ENCODE assay signal across 8 cellular contexts in the genomic region with DNA sequence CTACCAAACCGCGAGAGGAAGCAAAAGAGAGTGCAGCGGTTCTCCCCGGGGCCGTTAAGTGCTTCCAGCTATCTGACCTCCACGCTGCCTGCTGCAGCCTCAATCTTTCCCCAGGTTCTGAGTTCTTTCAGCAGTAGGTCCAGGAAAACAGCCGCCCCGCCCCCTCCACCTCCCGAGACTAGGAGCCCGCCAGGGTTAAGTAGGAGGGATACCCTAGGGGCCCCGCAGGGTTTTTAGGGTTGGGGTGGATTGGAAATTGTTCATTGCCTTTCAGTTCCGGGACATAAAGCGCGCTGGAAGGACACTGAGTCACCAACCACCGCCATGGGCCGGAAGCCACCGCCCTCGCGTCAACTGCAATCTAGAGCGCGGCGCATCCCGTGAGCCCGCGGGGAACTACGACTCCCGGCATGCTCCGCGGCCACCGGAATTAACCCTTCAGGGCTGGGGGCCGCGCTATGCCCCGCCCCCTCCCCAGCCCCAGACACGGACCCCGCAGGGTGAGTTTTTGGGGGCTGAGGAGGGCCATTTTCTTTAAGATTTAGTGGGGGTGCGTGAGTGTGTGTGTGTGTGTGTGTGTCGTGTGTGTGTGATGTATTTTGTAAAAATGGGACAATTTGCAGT. TPM values are rescaled to one million over a fixed set of nuclear protein-coding genes. Genes with fewer than 3 reads are reported as not detected.
DNase-seq lines count a peak whose midpoint lies in the region; ATAC-seq and TF ChIP-seq lines count a peak whose summit lies in the region.

TSS of gene MYL6B (plus strand) at position 456 of the 624 bp plus-strand sequence. CDS start 1,332 bp downstream, outside the sequence.

- peaks cover 15% of the 10 kb centered on the region for H3K79me2 ChIP-seq in osteoblast (ENCODE audit: insufficient read depth, low read length)

- H3K9me3 Mint-ChIP-seq in activated naive CD4-positive, alpha-beta T cell treated with anti-CD3 and anti-CD28 coated beads, Interleukin-2, amount 50 U/mL, for 24 hours: no peaks in the 10 kb centered on the region

- H3K4me2 ChIP-seq in osteoblast (ENCODE audit: insufficient read depth, low read length): peak within 1 kb of the TSS; percentile 90

- H3K4me3 Mint-ChIP-seq in activated naive CD4-positive, alpha-beta T cell treated with anti-CD3 and anti-CD28 coated beads, Interleukin-2, amount 50 U/mL, for 24 hours: peak within 1 kb of the TSS; percentile 96

- peaks cover 19% of the 10 kb centered on the region for H3K4me1 ChIP-seq in osteoblast (ENCODE audit: insufficient read depth, low read length)
- H3K4me1 ChIP-seq in testis: peaks cover 26% of the 10 kb centered on the region

- TF ChIP-seq CTCF in GM10248 (IDR thresholded peaks at IDR 0.05; ENCODE audit: control extremely low read depth, extremely low read depth, low read depth, missing control alignments) (no peak), osteoblast (IDR thresholded peaks at IDR 0.05; ENCODE audit: extremely low read depth, low read depth, low read length) (no peak), testis (IDR thresholded peaks at IDR 0.05) (peak in 1 of 3 experiments; percentile 37)

- peak; percentile 95 for DNase-seq in GM10248 (ENCODE audit: extremely low spot score)
- DNase-seq in NCI-H1092 treated with DMSO at 0.1 percent for 48 hours (lab: John Stamatoyannopoulos, UW): peak; percentile 72
- DNase-seq in glomerular visceral epithelial cell (ENCODE audit: extremely low spot score): peak; percentile 89
- peak; percentile 97 for DNase-seq in osteoblast (ENCODE audit: insufficient read length, low spot score, missing footprints)
- peak; percentile 96 for DNase-seq in testis

- TF ChIP-seq POLR2A in testis (IDR thresholded peaks at IDR 0.05): no peak

- H2AFZ ChIP-seq in osteoblast (ENCODE audit: low read length): peak within 1 kb of the TSS; percentile 95

- WGBS in testis, 2 donors: 0% methylated on average over 36 to 37 of the region's 37 CpGs

- H3K27ac Mint-ChIP-seq in activated naive CD4-positive, alpha-beta T cell treated with anti-CD3 and anti-CD28 coated beads, Interleukin-2, amount 50 U/mL, for 24 hours: peak within 1 kb of the TSS; percentile 99

- CTCF ChIA-PET in GM10248 (lab: Yijun Ruan, JAX): interaction anchor here (0.8 to 1.4 kb wide), 5 partner anchors 11 to 48 kb away, joined by 3 to 7 read pairs (median 4); partner anchors contain the start of genes PA2G4, SMARCC2 and ZC3H10

- no peaks in the 10 kb centered on the region for H4K20me1 ChIP-seq in osteoblast (ENCODE audit: insufficient read depth, low read length)

- H3K9me3 ChIP-seq in osteoblast (ENCODE audit: low read depth, low read length) (no peaks in the 10 kb centered on the region), testis (no peaks in the 10 kb centered on the region)

- H3K36me3 ChIP-seq in osteoblast (ENCODE audit: insufficient read depth, low read length) (peaks cover 11% of the 10 kb centered on the region), testis (ENCODE audit: low read depth, missing control alignments) (no peaks in the 10 kb centered on the region)

- H3K27me3 ChIP-seq in osteoblast (ENCODE audit: insufficient read depth, low read length) (no peaks in the 10 kb centered on the region), testis (no peaks in the 10 kb centered on the region)

- H3K27me3 Mint-ChIP-seq in activated naive CD4-positive, alpha-beta T cell treated with anti-CD3 and anti-CD28 coated beads, Interleukin-2, amount 50 U/mL, for 24 hours: no peaks in the 10 kb centered on the region

- intact Hi-C loops in testis (cut with DNase I; ENCODE audit: low total_unique reads): no loop called here

- peak within 1 kb of the TSS; percentile 88 for H3K4me3 ChIP-seq in osteoblast (ENCODE audit: insufficient read depth, low read length)
- peak within 1 kb of the TSS; percentile 80 for H3K4me3 ChIP-seq in testis

- no peaks in the 10 kb centered on the region for H3K36me3 Mint-ChIP-seq in activated naive CD4-positive, alpha-beta T cell treated with anti-CD3 and anti-CD28 coated beads, Interleukin-2, amount 50 U/mL, for 24 hours

- POLR2A ChIA-PET in GM10248 (lab: Yijun Ruan, JAX): interaction anchor here (0.6 to 1.0 kb wide), 3 partner anchors 24 to 97 kb away, joined by 3 to 4 read pairs (median 3); partner anchors contain the start of genes ESYT1 and ZC3H10

- ATAC-seq in HG02610 (IDR thresholded peaks at IDR 0.05; ENCODE audit: unreplicated experiment) (peak; percentile 86), SK-N-SH treated with all-trans-retinoic acid at 6 μM for 48 hours (peak; percentile 92)

- peaks cover 34% of the 10 kb centered on the region for H3K4me1 Mint-ChIP-seq in activated naive CD4-positive, alpha-beta T cell treated with anti-CD3 and anti-CD28 coated beads, Interleukin-2, amount 50 U/mL, for 24 hours

- H3K27ac ChIP-seq in osteoblast (ENCODE audit: low read depth, low read length) (peak within 1 kb of the TSS; percentile 76), testis (peak within 1 kb of the TSS; percentile 77 to 92)

TF ChIP-seq in SK-N-SH treated with all-trans-retinoic acid at 6 μM for 48 hours, 23 proteins besides CTCF, POLR2A, EP300 and RAD21:
- TF ChIP-seq ISL1 (CRISPR knock-in tag; IDR thresholded peaks at IDR 0.05) (no peak), ZFP30 (CRISPR knock-in tag; IDR thresholded peaks at IDR 0.05) (no peak), CSDC2 (CRISPR knock-in tag; IDR thresholded peaks at IDR 0.05) (no peak), ZNF565 (CRISPR knock-in tag; conservative IDR thresholded peaks at IDR 0.05; ENCODE audit: low read depth) (no peak), ZFP3 (CRISPR knock-in tag; IDR thresholded peaks at IDR 0.05) (no peak), TOX (CRISPR knock-in tag; IDR thresholded peaks at IDR 0.05; ENCODE audit: borderline replicate concordance) (no peak), OSR1 (CRISPR knock-in tag; IDR thresholded peaks at IDR 0.05) (no peak), BACH2 (CRISPR knock-in tag; IDR thresholded peaks at IDR 0.05; ENCODE audit: borderline replicate concordance) (no peak), ARNTL (CRISPR knock-in tag; IDR thresholded peaks at IDR 0.05; ENCODE audit: borderline replicate concordance, low read depth) (no peak), ZNF70 (CRISPR knock-in tag; IDR thresholded peaks at IDR 0.05) (no peak)
- TF ChIP-seq, protein P1, sequence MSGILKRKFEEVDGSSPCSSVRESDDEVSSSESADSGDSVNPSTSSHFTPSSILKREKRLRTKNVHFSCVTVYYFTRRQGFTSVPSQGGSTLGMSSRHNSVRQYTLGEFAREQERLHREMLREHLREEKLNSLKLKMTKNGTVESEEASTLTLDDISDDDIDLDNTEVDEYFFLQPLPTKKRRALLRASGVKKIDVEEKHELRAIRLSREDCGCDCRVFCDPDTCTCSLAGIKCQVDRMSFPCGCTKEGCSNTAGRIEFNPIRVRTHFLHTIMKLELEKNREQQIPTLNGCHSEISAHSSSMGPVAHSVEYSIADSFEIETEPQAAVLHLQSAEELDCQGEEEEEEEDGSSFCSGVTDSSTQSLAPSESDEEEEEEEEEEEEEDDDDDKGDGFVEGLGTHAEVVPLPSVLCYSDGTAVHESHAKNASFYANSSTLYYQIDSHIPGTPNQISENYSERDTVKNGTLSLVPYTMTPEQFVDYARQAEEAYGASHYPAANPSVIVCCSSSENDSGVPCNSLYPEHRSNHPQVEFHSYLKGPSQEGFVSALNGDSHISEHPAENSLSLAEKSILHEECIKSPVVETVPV (CRISPR knock-in tag; IDR thresholded peaks at IDR 0.05): no peak

RNA-seq across cellular contexts. Expression of gene MYL6B, which starts in this region (rescaled TPM):
- total RNA-seq in osteoblast (49.8 and 53.9 TPM in 2 replicates), testis (100 to 1,000 TPM; 229 to 428 TPM)
- polyA plus RNA-seq in testis (ENCODE audit: insufficient read depth, low read depth, low replicate concordance): 480 TPM

Comparison
In these comparisons a context has a peak if more than half of its experiments do, and no peak if none do; other contexts are left out.
1. Peak in every context shown above with its lines: DNase-seq, ATAC-seq, H3K4me3 ChIP-seq and H3K27ac ChIP-seq.